8 cellular contexts compared by ENCODE assay signal in genomic region chr14:49621114-49621881, GRCh38. TPM values are rescaled to one million over a fixed set of nuclear protein-coding genes. Genes with fewer than 3 reads are reported as not detected.
DNase-seq lines count a peak whose midpoint lies in the region; ATAC-seq, FAIRE-seq and TF ChIP-seq lines count a peak whose summit lies in the region.

No MANE protein-coding gene starts in this region.

- peaks cover 0 to 4% (median 0%) of the 10 kb centered on the region in 8 donors for H3K9me3 Mint-ChIP-seq in CD4-positive, alpha-beta memory T cell
- no peaks in the 10 kb centered on the region for H3K9me3 Mint-ChIP-seq in astrocyte (ENCODE audit: unreplicated experiment)

- no peaks in the 10 kb centered on the region for H3K9me3 ChIP-seq in CD4-positive, alpha-beta memory T cell (ENCODE audit: control insufficient read depth in 1 of 2, low read length in 2 of 2)
- H3K9me3 ChIP-seq in RWPE2 (ENCODE audit: severe bottlenecking) (no peaks in the 10 kb centered on the region), astrocyte (ENCODE audit: insufficient read depth, low read depth, low read length) (no peaks in the 10 kb centered on the region), iPS DF 6.9 (ENCODE audit: control insufficient read depth, insufficient read depth, low read length) (no peaks in the 10 kb centered on the region), gastrocnemius medialis (no peaks in the 10 kb centered on the region)

- H3K4me1 ChIP-seq in CD4-positive, alpha-beta memory T cell (ENCODE audit: insufficient read depth, low read length): peaks cover 68% of the 10 kb centered on the region
- peaks cover 34% of the 10 kb centered on the region for H3K4me1 ChIP-seq in RWPE2 (ENCODE audit: insufficient read depth, poor library complexity, severe bottlenecking)
- peaks cover 38% of the 10 kb centered on the region for H3K4me1 ChIP-seq in astrocyte (ENCODE audit: insufficient read depth, low read length)
- H3K4me1 ChIP-seq in iPS DF 6.9 (ENCODE audit: control insufficient read depth, insufficient read depth, low read length): no peaks in the 10 kb centered on the region; the same call in none of the 2 replicates
- peaks cover 20 to 34% of the 10 kb centered on the region in 2 donors for H3K4me1 ChIP-seq in gastrocnemius medialis

- H3K4me1 Mint-ChIP-seq in CD4-positive, alpha-beta memory T cell: peaks cover 36 to 73% (median 46%) of the 10 kb centered on the region in 4 donors
- peaks cover 30% of the 10 kb centered on the region for H3K4me1 Mint-ChIP-seq in astrocyte (ENCODE audit: low read depth, unreplicated experiment)

- DNase-seq in CD4-positive, alpha-beta memory T cell: peak in 1 of 5 donors; percentile 29
- DNase-seq in RWPE2 (ENCODE audit: low spot score) (peak; percentile 80), astrocyte (ENCODE audit: low read depth) (peak; percentile 35), iPS DF 6.9 (ENCODE audit: low read depth, low spot score) (no peak), gastrocnemius medialis (peak; percentile 29 to 65)
- DNase-seq in activated CD8-positive, alpha-beta memory T cell treated with anti-CD3 and anti-CD28 coated beads, Interleukin-2, amount 50 U/mL, for 48 hours: no peak

- in situ Hi-C loops in gastrocnemius medialis (cut with MboI; ENCODE audit: low sequenced_read_pairs in 4 of 4): no loop called here

- H3K9ac ChIP-seq in astrocyte (ENCODE audit: low read length): peak overlapping the region; percentile 98

- WGBS in iPS DF 6.9 (ENCODE audit: insufficient coverage, insufficient read length): no CpG with 5 or more reads among the region's 65 CpGs

- peaks cover 88% of the 10 kb centered on the region for H3K79me2 ChIP-seq in astrocyte (ENCODE audit: insufficient read depth, low read length)

- peaks cover 70% of the 10 kb centered on the region for H4K20me1 ChIP-seq in astrocyte (ENCODE audit: insufficient read depth, low read length)

- H3K4me3 ChIP-seq in CD4-positive, alpha-beta memory T cell (ENCODE audit: low read length in 2 of 2): peak overlapping the region; percentile 99 to 100
- H3K4me3 ChIP-seq in RWPE2 (ENCODE audit: severe bottlenecking) (peak overlapping the region; percentile 76), astrocyte (ENCODE audit: insufficient read depth, low read depth, low read length) (peak overlapping the region; percentile 98), iPS DF 6.9 (ENCODE audit: low read length) (peak overlapping the region; percentile 82; the same call in 1 of the 2 replicates), gastrocnemius medialis (peak overlapping the region; percentile 78 to 98 (median 93))

- CTCF ChIA-PET in CD4-positive, alpha-beta memory T cell (lab: Charles Lee; ENCODE audit: partially characterized antibody): interaction anchor here (1.0 to 7.1 kb wide), 18 partner anchors 10 to 241 kb away, joined by 3 to 135 read pairs (median 6); partner anchors contain the start of genes DNAAF2, KLHDC2, LRR1 and NEMF

- peak overlapping the region; percentile 95 to 99 (median 96) for H3K4me3 Mint-ChIP-seq in CD4-positive, alpha-beta memory T cell
- peak overlapping the region; percentile 98 for H3K4me3 Mint-ChIP-seq in astrocyte (ENCODE audit: unreplicated experiment)

- H3K4me2 ChIP-seq in astrocyte (ENCODE audit: low read length): peak overlapping the region; percentile 99

- peak overlapping the region; percentile 95 to 100 (median 99) for H3K27ac Mint-ChIP-seq in CD4-positive, alpha-beta memory T cell
- H3K27ac Mint-ChIP-seq in astrocyte (ENCODE audit: unreplicated experiment): peak overlapping the region; percentile 77

- ATAC-seq in GM19328 (IDR thresholded peaks at IDR 0.05; ENCODE audit: unreplicated experiment) (peak; percentile 21), HG03439 (IDR thresholded peaks at IDR 0.05; ENCODE audit: unreplicated experiment) (peak; percentile 13), RWPE2 (ENCODE audit: low read depth) (peak; percentile 22), gastrocnemius medialis (peak; percentile 46 to 56)

- H3K36me3 Mint-ChIP-seq in CD4-positive, alpha-beta memory T cell: peaks cover 14 to 59% of the 10 kb centered on the region in 2 donors
- peaks cover 9% of the 10 kb centered on the region for H3K36me3 Mint-ChIP-seq in astrocyte (ENCODE audit: low read depth, unreplicated experiment)

- intact Hi-C loops in CD4-positive, alpha-beta memory T cell (cut with micrococcal nuclease): loop anchor here (2.0 kb wide), 1 partner anchor 610 kb away; the partner anchor contains the start of gene SOS2
- intact Hi-C loops in gastrocnemius medialis (cut with DNase I; ENCODE audit: low total_unique reads): no loop called here

- TF ChIP-seq POLR2A in gastrocnemius medialis (IDR thresholded peaks at IDR 0.05): no peak

- H3K36me3 ChIP-seq in CD4-positive, alpha-beta memory T cell (ENCODE audit: insufficient read depth, low read length): peaks cover 13% of the 10 kb centered on the region
- H3K36me3 ChIP-seq in RWPE2 (ENCODE audit: low read depth): peaks cover 66% of the 10 kb centered on the region
- H3K36me3 ChIP-seq in astrocyte (ENCODE audit: insufficient read depth, low read length): peaks cover 16% of the 10 kb centered on the region
- peaks cover 2% of the 10 kb centered on the region; the same call in 1 of the 2 replicates for H3K36me3 ChIP-seq in iPS DF 6.9 (ENCODE audit: control insufficient read depth, insufficient read depth, low read length)
- peaks cover 0 to 22% of the 10 kb centered on the region in 2 donors for H3K36me3 ChIP-seq in gastrocnemius medialis

- POLR2A ChIA-PET in CD4-positive, alpha-beta memory T cell (lab: Charles Lee; ENCODE audit: partially characterized antibody): interaction anchor here (0.6 to 6.2 kb wide), 30 partner anchors 11 to 899 kb away, joined by 3 to 413 read pairs (median 6); partner anchors contain the start of genes ARF6, DMAC2L, DNAAF2 and KLHDC1

- TF ChIP-seq CTCF in RWPE2 (IDR thresholded peaks at IDR 0.05; ENCODE audit: poor library complexity, severe bottlenecking): peak; percentile 13
- no peak for TF ChIP-seq CTCF in astrocyte (IDR thresholded peaks at IDR 0.05; ENCODE audit: insufficient read depth, low read depth, low read length)
- no peak for TF ChIP-seq CTCF in gastrocnemius medialis (IDR thresholded peaks at IDR 0.05 in 4 of 5, conservative IDR thresholded peaks at IDR 0.05 in 1 of 5)

- H3K27me3 Mint-ChIP-seq in CD4-positive, alpha-beta memory T cell: no peaks in the 10 kb centered on the region
- H3K27me3 Mint-ChIP-seq in astrocyte (ENCODE audit: low read depth, unreplicated experiment): no peaks in the 10 kb centered on the region

- peak overlapping the region; percentile 79 for H2AFZ ChIP-seq in astrocyte (ENCODE audit: low read depth, low read length)

- H3K27ac ChIP-seq in CD4-positive, alpha-beta memory T cell (ENCODE audit: low read depth, low read length): peak overlapping the region; percentile 98
- peak overlapping the region; percentile 81 for H3K27ac ChIP-seq in RWPE2 (ENCODE audit: poor library complexity, severe bottlenecking)
- peak overlapping the region; percentile 90 for H3K27ac ChIP-seq in astrocyte (ENCODE audit: low read depth, low read length)
- H3K27ac ChIP-seq in iPS DF 6.9 (ENCODE audit: low read length): no peak overlapping the region
- peak overlapping the region; percentile 94 to 99 (median 96) for H3K27ac ChIP-seq in gastrocnemius medialis

- FAIRE-seq in astrocyte (lab: Jason Lieb, UNC): no peak

- H3K27me3 ChIP-seq in CD4-positive, alpha-beta memory T cell (ENCODE audit: insufficient read depth, low read length): no peaks in the 10 kb centered on the region
- H3K27me3 ChIP-seq in RWPE2 (ENCODE audit: insufficient read depth, poor library complexity, severe bottlenecking) (no peaks in the 10 kb centered on the region), astrocyte (ENCODE audit: insufficient read depth, low read length) (no peaks in the 10 kb centered on the region), iPS DF 6.9 (ENCODE audit: control insufficient read depth, insufficient read depth, low read length) (no peaks in the 10 kb centered on the region), gastrocnemius medialis (no peaks in the 10 kb centered on the region)

RNA-seq across cellular contexts. Expression of gene MGAT2, which starts 0.7 kb away (rescaled TPM):
- 10 to 100 TPM; 58.5 to 58.7 TPM for total RNA-seq in CD4-positive, alpha-beta memory T cell
- polyA plus RNA-seq in CD4-positive, alpha-beta memory T cell: 10 to 100 TPM; 35.7 to 42.3 TPM
- total RNA-seq in astrocyte (55.5 and 56.0 TPM in 2 replicates), gastrocnemius medialis (10 to 100 TPM in 2 of 4 donors, 1 to 10 TPM in 2; 7.2 to 11.5 (median 9.6) TPM)

RNA-seq across cellular contexts. Expression of gene RPL36AL, which starts 0.9 kb away (rescaled TPM):
- 100 to 1,000 TPM; 416 to 441 TPM for total RNA-seq in CD4-positive, alpha-beta memory T cell
- 100 to 1,000 TPM; 669 to 761 TPM for polyA plus RNA-seq in CD4-positive, alpha-beta memory T cell
- total RNA-seq in astrocyte: 166 and 194 TPM in 2 replicates
- total RNA-seq in gastrocnemius medialis: 100 to 1,000 TPM; 156 to 226 (median 203) TPM

RNA-seq across cellular contexts. Expression of gene DNAAF2, which starts 13.7 kb away (rescaled TPM):
- 1 to 10 TPM; 8.7 to 9.8 TPM for total RNA-seq in CD4-positive, alpha-beta memory T cell
- polyA plus RNA-seq in CD4-positive, alpha-beta memory T cell: 10 to 100 TPM; 17.9 to 18.1 TPM
- 8.7 and 10.7 TPM in 2 replicates for total RNA-seq in astrocyte
- 1 to 10 TPM; 5.6 to 8.4 (median 6.9) TPM for total RNA-seq in gastrocnemius medialis

RNA-seq across cellular contexts. Expression of gene LRR1, which starts 22.6 kb away (rescaled TPM):
- total RNA-seq in CD4-positive, alpha-beta memory T cell: 10 to 100 TPM; 13.6 to 16.1 TPM
- 10 to 100 TPM in 1 of 2 donors, 1 to 10 TPM in 1; 9.7 to 11.1 TPM for polyA plus RNA-seq in CD4-positive, alpha-beta memory T cell
- total RNA-seq in astrocyte: 9.9 and 10.0 TPM in 2 replicates
- total RNA-seq in gastrocnemius medialis: 1 to 10 TPM; 1.3 to 5.8 (median 3.7) TPM

RNA-seq across cellular contexts. Expression of gene RPS29, which starts 35.1 kb away (rescaled TPM):
- 1,000 to 10,000 TPM; 3,602 to 3,749 TPM for total RNA-seq in CD4-positive, alpha-beta memory T cell
- over 10,000 TPM in 1 of 2 donors, 1,000 to 10,000 TPM in 1; 8,635 to 10,008 TPM for polyA plus RNA-seq in CD4-positive, alpha-beta memory T cell
- total RNA-seq in astrocyte: 1,089 and 1,231 TPM in 2 replicates
- over 10,000 TPM in 1 of 4 donors, 1,000 to 10,000 TPM in 3; 6,799 to 10,395 (median 8,793) TPM for total RNA-seq in gastrocnemius medialis

Comparison
In these comparisons a context has a peak if more than half of its experiments do, and no peak if none do; other contexts are left out.
1. DNase-seq: peak in RWPE2 (single experiment), astrocyte (single experiment) and gastrocnemius medialis (2 of 2); none in iPS DF 6.9 (single experiment) and activated CD8-positive, alpha-beta memory T cell treated with anti-CD3 and anti-CD28 coated beads, Interleukin-2, amount 50 U/mL, for 48 hours (single experiment).
2. Peak in every context shown above with its lines, with median percentiles within 50 percentile points of each other: H3K4me3 ChIP-seq and ATAC-seq.